ENCODE assay signal across 8 cellular contexts in genomic region chr10:102133373-102134195, GRCh38. TPM values are rescaled to one million over a fixed set of nuclear protein-coding genes. Genes with fewer than 3 reads are reported as not detected.
A peak's percentile ranks its signal among the peaks of the same experiment; 100 is the strongest.
DNase-seq lines count a peak whose midpoint lies in the region; ATAC-seq and TF ChIP-seq lines count a peak whose summit lies in the region.

No MANE protein-coding gene starts in this region.

- H3K4me3 ChIP-seq in right cardiac atrium (ENCODE audit: low read length) (peak overlapping the region; percentile 89), vagina (peak overlapping the region; percentile 83 to 97)

- TF ChIP-seq CTCF in progenitor cell of endocrine pancreas (IDR thresholded peaks at IDR 0.05; ENCODE audit: unreplicated experiment) (no peak), vagina (IDR thresholded peaks at IDR 0.05) (no peak)

- no peaks in the 10 kb centered on the region for H3K36me3 Mint-ChIP-seq in progenitor cell of endocrine pancreas (ENCODE audit: insufficient read depth)

- no peaks in the 10 kb centered on the region for H3K27me3 Mint-ChIP-seq in progenitor cell of endocrine pancreas

- DNase-seq in ELR (ENCODE audit: low read depth): peak; percentile 90
- DNase-seq in HT-29 (ENCODE audit: low spot score): peak; percentile 67
- DNase-seq in right cardiac atrium: peak; percentile 85 to 90 (median 90)
- DNase-seq in progenitor cell of endocrine pancreas (ENCODE audit: low spot score, unreplicated experiment): peak; percentile 55
- no peak for DNase-seq in vagina (ENCODE audit: extremely low spot score in 2 of 2)

- H3K27ac Mint-ChIP-seq in progenitor cell of endocrine pancreas: peak overlapping the region; percentile 98

- H3K4me3 Mint-ChIP-seq in progenitor cell of endocrine pancreas (ENCODE audit: low read depth): peak overlapping the region; percentile 96

- peaks cover 1 to 8% of the 10 kb centered on the region in 2 donors for H3K36me3 ChIP-seq in vagina

- peaks cover 3% of the 10 kb centered on the region for H3K4me1 ChIP-seq in right cardiac atrium (ENCODE audit: control insufficient read depth, insufficient read depth, low read length)
- H3K4me1 ChIP-seq in vagina: peaks cover 37% of the 10 kb centered on the region

- H3K9me3 Mint-ChIP-seq in progenitor cell of endocrine pancreas (ENCODE audit: low read depth): no peaks in the 10 kb centered on the region

- no peaks in the 10 kb centered on the region for H3K9me3 ChIP-seq in right cardiac atrium (ENCODE audit: control insufficient read depth, low read length)
- H3K9me3 ChIP-seq in vagina: no peaks in the 10 kb centered on the region

- ATAC-seq in SK-N-SH treated with all-trans-retinoic acid at 6 μM for 48 hours (peak; percentile 65), right cardiac atrium (peak; percentile 63 to 78), HG02840 (IDR thresholded peaks at IDR 0.05; ENCODE audit: low FRiP score, unreplicated experiment) (no peak)

- H3K27ac ChIP-seq in angular gyrus (ENCODE audit: low read depth, low read length) (peak overlapping the region; percentile 82), right cardiac atrium (ENCODE audit: low read length) (peak overlapping the region; percentile 93), vagina (peak overlapping the region; percentile 86)

- peaks cover 21% of the 10 kb centered on the region for H3K4me1 Mint-ChIP-seq in progenitor cell of endocrine pancreas (ENCODE audit: low read depth)

- under 1% methylated on average over 48 of the region's 48 CpGs for WGBS in right cardiac atrium

- intact Hi-C loops in right cardiac atrium (cut with DNase I) (no loop called here), vagina (cut with DNase I) (loop anchor here (2.0 kb wide), 1 partner anchor 19 kb away; the partner anchor contains the start of gene NOLC1)

- H3K27me3 ChIP-seq in right cardiac atrium (ENCODE audit: control insufficient read depth, insufficient read depth): no peaks in the 10 kb centered on the region
- H3K27me3 ChIP-seq in vagina: no peaks in the 10 kb centered on the region

- TF ChIP-seq POLR2A in vagina (IDR thresholded peaks at IDR 0.05): no peak

TF ChIP-seq in SK-N-SH treated with all-trans-retinoic acid at 6 μM for 48 hours, 23 proteins besides CTCF, POLR2A, EP300 and RAD21:
- TF ChIP-seq SNAI2 (CRISPR knock-in tag; IDR thresholded peaks at IDR 0.05) (no peak), CREB5 (CRISPR knock-in tag; IDR thresholded peaks at IDR 0.05; ENCODE audit: low read depth) (no peak), BACH2 (CRISPR knock-in tag; IDR thresholded peaks at IDR 0.05; ENCODE audit: borderline replicate concordance) (no peak), CSRNP3 (CRISPR knock-in tag; IDR thresholded peaks at IDR 0.05) (no peak), PPARA (CRISPR knock-in tag; IDR thresholded peaks at IDR 0.05; ENCODE audit: borderline replicate concordance) (no peak), ZFP30 (CRISPR knock-in tag; IDR thresholded peaks at IDR 0.05) (no peak), CSDC2 (CRISPR knock-in tag; IDR thresholded peaks at IDR 0.05) (no peak), ZNF565 (CRISPR knock-in tag; conservative IDR thresholded peaks at IDR 0.05; ENCODE audit: low read depth) (no peak), ZC3H10 (CRISPR knock-in tag; IDR thresholded peaks at IDR 0.05) (no peak), ZFP3 (CRISPR knock-in tag; IDR thresholded peaks at IDR 0.05) (no peak), TSHZ2 (CRISPR knock-in tag; IDR thresholded peaks at IDR 0.05) (no peak)
- TF ChIP-seq, protein P1, sequence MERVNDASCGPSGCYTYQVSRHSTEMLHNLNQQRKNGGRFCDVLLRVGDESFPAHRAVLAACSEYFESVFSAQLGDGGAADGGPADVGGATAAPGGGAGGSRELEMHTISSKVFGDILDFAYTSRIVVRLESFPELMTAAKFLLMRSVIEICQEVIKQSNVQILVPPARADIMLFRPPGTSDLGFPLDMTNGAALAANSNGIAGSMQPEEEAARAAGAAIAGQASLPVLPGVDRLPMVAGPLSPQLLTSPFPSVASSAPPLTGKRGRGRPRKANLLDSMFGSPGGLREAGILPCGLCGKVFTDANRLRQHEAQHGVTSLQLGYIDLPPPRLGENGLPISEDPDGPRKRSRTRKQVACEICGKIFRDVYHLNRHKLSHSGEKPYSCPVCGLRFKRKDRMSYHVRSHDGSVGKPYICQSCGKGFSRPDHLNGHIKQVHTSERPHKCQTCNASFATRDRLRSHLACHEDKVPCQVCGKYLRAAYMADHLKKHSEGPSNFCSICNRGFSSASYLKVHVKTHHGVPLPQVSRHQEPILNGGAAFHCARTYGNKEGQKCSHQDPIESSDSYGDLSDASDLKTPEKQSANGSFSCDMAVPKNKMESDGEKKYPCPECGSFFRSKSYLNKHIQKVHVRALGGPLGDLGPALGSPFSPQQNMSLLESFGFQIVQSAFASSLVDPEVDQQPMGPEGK (CRISPR knock-in tag; IDR thresholded peaks at IDR 0.05; ENCODE audit: borderline replicate concordance): no peak

RNA-seq across cellular contexts. Expression of gene PPRC1, which starts 0.7 kb away (rescaled TPM):
- 41.8 and 51.2 TPM in 2 replicates for total RNA-seq in HT-29 (2014; rRNA removed; shearing (Covaris generic))
- total RNA-seq in right cardiac atrium (10 to 100 TPM; 12.7 to 28.3 (median 15.3) TPM), progenitor cell of endocrine pancreas (40.1 and 41.9 TPM in 2 replicates), vagina (29.5 TPM)
- polyA plus RNA-seq in right cardiac atrium: 11.6 TPM

RNA-seq across cellular contexts. Expression of gene LDB1, which starts 13.4 kb away (rescaled TPM):
- 37.4 and 40.3 TPM in 2 replicates for total RNA-seq in HT-29 (2014; rRNA removed; shearing (Covaris generic))
- total RNA-seq in right cardiac atrium: 10 to 100 TPM; 48.7 to 90.9 (median 70.3) TPM
- polyA plus RNA-seq in right cardiac atrium: 45.5 TPM
- 99.5 and 107 TPM in 2 replicates for total RNA-seq in progenitor cell of endocrine pancreas
- total RNA-seq in vagina: 62.6 TPM

RNA-seq across cellular contexts. Expression of gene NOLC1, which starts 18.6 kb away (rescaled TPM):
- 79.1 and 88.7 TPM in 2 replicates for total RNA-seq in HT-29 (2014; rRNA removed; shearing (Covaris generic))
- total RNA-seq in right cardiac atrium (10 to 100 TPM; 28.8 to 38.0 (median 31.7) TPM), progenitor cell of endocrine pancreas (64.7 and 68.9 TPM in 2 replicates), vagina (61.9 TPM)
- polyA plus RNA-seq in right cardiac atrium: 18.4 TPM

Comparison
In these comparisons a context has a peak if more than half of its experiments do, and no peak if none do; other contexts are left out.
1. DNase-seq: peak in ELR (single experiment), HT-29 (single experiment), right cardiac atrium (3 of 3) and progenitor cell of endocrine pancreas (single experiment); none in vagina (0 of 2).
2. Peak in every context shown above with its lines, with median percentiles within 50 percentile points of each other: H3K27ac ChIP-seq.